15 cellular contexts compared by ENCODE assay signal in genomic region chr17:32103476-32104113, GRCh38. TPM values are rescaled to one million over a fixed set of nuclear protein-coding genes. Genes with fewer than 3 reads are reported as not detected.
DNase-seq lines count a peak whose midpoint lies in the region; ATAC-seq and TF ChIP-seq lines count a peak whose summit lies in the region.
"Had no signal": no experiment of that assay in that cellular context is flagged by ENCODE, and none has a peak within 500 bp of the region (broad histone marks: within the 10 kb centered on the region; RNA-seq: fewer than 3 reads in every experiment).

No MANE protein-coding gene starts in this region.

- CTCF ChIA-PET in WTC11 (lab: Charles Lee), result interaction anchor here (0.6 to 1.1 kb wide), 3 partner anchors 35 to 195 kb away, joined by 3 to 6 read pairs (median 4); partner anchors contain the start of gene LRRC37B

- no peak for ATAC-seq in HG03025 (IDR thresholded peaks at IDR 0.05; ENCODE audit: low FRiP score, unreplicated experiment)
- ATAC-seq in WTC11, result no peak

- no peaks in the 10 kb centered on the region for H3K27me3 Mint-ChIP-seq in neural progenitor cell (ENCODE audit: insufficient read depth, low read depth)
- H3K27me3 Mint-ChIP-seq in WTC11 (ENCODE audit: low read depth), result no peaks in the 10 kb centered on the region

- no peaks in the 10 kb centered on the region for H3K9me3 ChIP-seq in neural progenitor cell (ENCODE audit: low read depth)
- H3K9me3 ChIP-seq: ovary had no signal

- no peaks in the 10 kb centered on the region for H3K36me3 Mint-ChIP-seq in neural progenitor cell
- H3K36me3 Mint-ChIP-seq in WTC11, result no peaks in the 10 kb centered on the region

- no peaks in the 10 kb centered on the region for H3K9me3 Mint-ChIP-seq in neural progenitor cell
- H3K9me3 Mint-ChIP-seq in WTC11, result no peaks in the 10 kb centered on the region
- H3K9me3 Mint-ChIP-seq: endodermal cell had no signal

- no peak overlapping the region for H3K4me2 ChIP-seq in neural progenitor cell

- H3K4me3 Mint-ChIP-seq in neural progenitor cell (no peak overlapping the region), WTC11 (no peak overlapping the region)
- H3K4me3 Mint-ChIP-seq: endodermal cell had no signal

- H3K4me3 ChIP-seq in cardiac fibroblast (replicated peaks in 1 of 2; ENCODE audit: low read depth in 2 of 2, low read length in 2 of 2) (no peak overlapping the region), neural progenitor cell (no peak overlapping the region)
- H3K4me3 ChIP-seq: lung, ovary had no signal

- POLR2A ChIA-PET in WTC11 (lab: Charles Lee), result no interaction called here

- H4K20me1 ChIP-seq in neural progenitor cell (ENCODE audit: low read depth), result no peaks in the 10 kb centered on the region

- H3K27ac Mint-ChIP-seq in neural progenitor cell, result no peak overlapping the region
- no peak overlapping the region for H3K27ac Mint-ChIP-seq in WTC11
- H3K27ac Mint-ChIP-seq: endodermal cell had no signal

- H3K36me3 ChIP-seq in neural progenitor cell, result no peaks in the 10 kb centered on the region
- H3K36me3 ChIP-seq: ovary had no signal

- peaks cover 17% of the 10 kb centered on the region for H3K4me1 ChIP-seq in neural progenitor cell

- peaks cover 29% of the 10 kb centered on the region for H3K4me1 Mint-ChIP-seq in neural progenitor cell
- H3K4me1 Mint-ChIP-seq in WTC11, result peaks cover 28% of the 10 kb centered on the region

- peak; percentile 0 for DNase-seq in activated CD8-positive, alpha-beta memory T cell treated with anti-CD3 and anti-CD28 coated beads for 24 hours
- DNase-seq in activated CD8-positive, alpha-beta memory T cell treated with anti-CD3 and anti-CD28 coated beads, Interleukin-2, amount 50 U/mL, for 4 hours, result no peak
- DNase-seq in GM04503 (ENCODE audit: low read depth) (peak; percentile 93), cardiac fibroblast (ENCODE audit: low read depth in 2 of 2) (peak; percentile 25 to 69), neural progenitor cell (ENCODE audit: low spot score) (peak; percentile 41), NCI-H1417 treated with DMSO at 0.1 percent for 48 hours (lab: John Stamatoyannopoulos, UW) (no peak), WTC11 (ENCODE audit: low spot score) (no peak)
- DNase-seq: activated CD4-positive, alpha-beta T cell treated with anti-CD3 and anti-CD28 coated beads for 48 hours; NCI-H187 treated with DMSO at 0.1 percent for 48 hours; NCI-H774; ovary; stimulated activated CD8-positive, alpha-beta memory T cell treated with anti-CD3 and anti-CD28 coated beads, Interleukin-4, amount 100 ng/mL, for 48 hours had no signal

- no peak overlapping the region for H3K9ac ChIP-seq in neural progenitor cell

- no peak overlapping the region for H3K27ac ChIP-seq in neural progenitor cell
- H3K27ac ChIP-seq: ovary had no signal

- H2AFZ ChIP-seq in neural progenitor cell (replicated peaks), result no peak overlapping the region

- no peaks in the 10 kb centered on the region for H3K79me2 ChIP-seq in neural progenitor cell (ENCODE audit: low read depth)

- H3K27me3 ChIP-seq in neural progenitor cell, result no peaks in the 10 kb centered on the region
- H3K27me3 ChIP-seq: ovary had no signal

- peaks cover 6% of the 10 kb centered on the region for H3F3A ChIP-seq in neural progenitor cell (ENCODE audit: low read depth)

- TF ChIP-seq CTCF in cardiac fibroblast (IDR thresholded peaks at IDR 0.05; ENCODE audit: low read depth, low read length) (no peak), neural progenitor cell (IDR thresholded peaks at IDR 0.05) (no peak), WTC11 (IDR thresholded peaks at IDR 0.05) (no peak)

TF ChIP-seq in WTC11, 78 proteins besides CTCF, POLR2A, EP300 and RAD21:
- TF ChIP-seq ZNF263 (CRISPR knock-in tag; IDR thresholded peaks at IDR 0.05; ENCODE audit: low read depth) (no peak), SMAD4 (CRISPR knock-in tag; IDR thresholded peaks at IDR 0.05) (no peak), USF2 (CRISPR knock-in tag; IDR thresholded peaks at IDR 0.05) (no peak), TEAD1 (CRISPR knock-in tag; IDR thresholded peaks at IDR 0.05) (no peak), SP1 (CRISPR knock-in tag; conservative IDR thresholded peaks at IDR 0.05) (no peak), MLX (CRISPR knock-in tag; IDR thresholded peaks at IDR 0.05) (no peak), HMGXB4 (CRISPR knock-in tag; IDR thresholded peaks at IDR 0.05) (no peak), PRRX2 (CRISPR knock-in tag; IDR thresholded peaks at IDR 0.05) (no peak), CBFB (CRISPR knock-in tag; IDR thresholded peaks at IDR 0.05; ENCODE audit: low read depth) (no peak), FOXJ3 (CRISPR knock-in tag; IDR thresholded peaks at IDR 0.05; ENCODE audit: borderline replicate concordance) (no peak), ZNF416 (CRISPR knock-in tag; IDR thresholded peaks at IDR 0.05) (no peak), ZNF532 (CRISPR knock-in tag; IDR thresholded peaks at IDR 0.05; ENCODE audit: borderline replicate concordance) (no peak), ZNF425 (CRISPR knock-in tag; conservative IDR thresholded peaks at IDR 0.05) (no peak)

RNA-seq across cellular contexts. Expression of gene RHOT1, which starts 38.7 kb away (rescaled TPM):
- total RNA-seq in neural progenitor cell (ENCODE audit: low replicate concordance) (43.7 and 76.4 TPM in 2 replicates), WTC11 (2021) (28.9 to 32.8 TPM (median 32.4 TPM) in 3 replicates)

Comparison
In these comparisons a context has a peak if more than half of its experiments do, and no peak if none do; other contexts are left out.
1. DNase-seq: peak in activated CD8-positive, alpha-beta memory T cell treated with anti-CD3 and anti-CD28 coated beads for 24 hours (single experiment), GM04503 (single experiment), cardiac fibroblast (2 of 2) and neural progenitor cell (single experiment); none in activated CD8-positive, alpha-beta memory T cell treated with anti-CD3 and anti-CD28 coated beads, Interleukin-2, amount 50 U/mL, for 4 hours (single experiment), NCI-H1417 treated with DMSO at 0.1 percent for 48 hours (single experiment) and WTC11 (single experiment).